Comparison of ENCODE assay signal across 9 cellular contexts in the genomic region with DNA sequence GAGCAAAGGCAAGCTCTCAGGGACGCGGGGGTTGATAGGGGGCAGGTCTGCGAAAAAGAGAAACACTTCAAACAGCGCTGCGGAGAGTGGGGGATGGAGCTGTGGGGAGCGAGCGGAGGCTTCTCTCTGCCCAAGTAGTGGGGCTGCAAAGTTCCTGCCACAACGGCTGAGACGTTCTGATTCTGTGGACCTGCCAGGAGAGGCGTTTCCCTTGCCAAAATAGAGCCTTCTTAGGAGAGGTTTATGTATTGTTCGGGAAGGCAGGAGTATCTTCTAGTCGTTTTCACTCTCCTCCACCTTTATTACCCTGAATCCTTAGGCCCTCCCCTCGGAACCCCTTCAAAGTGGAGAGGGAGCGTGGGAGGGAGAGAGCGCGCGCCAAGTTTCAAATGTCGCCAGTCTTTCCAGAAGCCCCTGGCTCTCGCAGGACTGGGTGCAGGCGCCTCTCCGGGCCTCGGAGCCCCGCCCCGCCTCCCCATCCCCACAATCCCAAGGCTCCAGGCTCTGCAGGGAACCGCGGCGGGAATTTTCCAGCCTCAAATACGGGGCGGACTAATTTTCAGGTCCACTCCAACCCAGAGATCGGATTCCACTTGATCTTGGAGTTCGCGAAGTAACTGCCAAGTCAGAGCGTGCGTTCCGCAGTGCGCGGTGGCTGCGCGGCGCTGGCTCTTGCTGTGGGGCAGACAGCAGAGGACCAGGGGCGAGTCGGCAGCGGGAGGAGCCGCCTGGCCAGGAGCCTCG. TPM values are rescaled to one million over a fixed set of nuclear protein-coding genes. Genes with fewer than 3 reads are reported as not detected.
DNase-seq lines count a peak whose midpoint lies in the region; ATAC-seq lines count a peak whose summit lies in the region.
"Had no signal": no experiment of that assay in that cellular context is flagged by ENCODE, and none has a peak within 500 bp of the region (broad histone marks: within the 10 kb centered on the region; RNA-seq: fewer than 3 reads in every experiment).

No MANE protein-coding gene starts in this region.

- H3K4me1 Mint-ChIP-seq in activated CD4-positive, alpha-beta T cell treated with anti-CD3 and anti-CD28 coated beads for 36 hours = peaks cover 26% of the 10 kb centered on the region
- peaks cover 9% of the 10 kb centered on the region for H3K4me1 Mint-ChIP-seq in activated T-helper 2 cell treated with anti-CD3 and anti-CD28 coated beads, Interferon-gamma antibody, Interleukin-2, Interleukin-4, amounts not matched to agents 10 μg/mL and 5 μg/mL and 100 μg/mL, durations not matched to agents 14 hours and 24 hours and 36 hours (ENCODE audit: low read depth)
- H3K4me1 Mint-ChIP-seq in stimulated activated naive B cell treated with anti-CD40 and anti-IgM and Interleukin-4, amounts not matched to agents 10 μg/mL and 1 μg/mL and 100 μg/mL, for 72 hours = peaks cover 19 to 37% of the 10 kb centered on the region in 2 donors

- no peaks in the 10 kb centered on the region for H3K36me3 Mint-ChIP-seq in activated CD4-positive, alpha-beta T cell treated with anti-CD3 and anti-CD28 coated beads for 36 hours (ENCODE audit: low read depth)
- no peaks in the 10 kb centered on the region for H3K36me3 Mint-ChIP-seq in activated T-helper 2 cell treated with anti-CD3 and anti-CD28 coated beads, Interferon-gamma antibody, Interleukin-2, Interleukin-4, amounts not matched to agents 10 μg/mL and 5 μg/mL and 100 μg/mL, durations not matched to agents 14 hours and 24 hours and 36 hours (ENCODE audit: low read depth)
- H3K36me3 Mint-ChIP-seq in stimulated activated naive B cell treated with anti-CD40 and anti-IgM and Interleukin-4, amounts not matched to agents 10 μg/mL and 1 μg/mL and 100 μg/mL, for 72 hours = peaks cover 0 to 6% of the 10 kb centered on the region in 2 donors

- H3K27me3 Mint-ChIP-seq in activated CD4-positive, alpha-beta T cell treated with anti-CD3 and anti-CD28 coated beads for 36 hours = peaks cover 70% of the 10 kb centered on the region
- peaks cover 76% of the 10 kb centered on the region for H3K27me3 Mint-ChIP-seq in activated T-helper 2 cell treated with anti-CD3 and anti-CD28 coated beads, Interferon-gamma antibody, Interleukin-2, Interleukin-4, amounts not matched to agents 10 μg/mL and 5 μg/mL and 100 μg/mL, durations not matched to agents 14 hours and 24 hours and 36 hours (ENCODE audit: low read depth)
- H3K27me3 Mint-ChIP-seq in stimulated activated naive B cell treated with anti-CD40 and anti-IgM and Interleukin-4, amounts not matched to agents 10 μg/mL and 1 μg/mL and 100 μg/mL, for 72 hours = peaks cover 71 to 84% of the 10 kb centered on the region in 2 donors

- no peaks in the 10 kb centered on the region for H3K9me3 Mint-ChIP-seq in activated CD4-positive, alpha-beta T cell treated with anti-CD3 and anti-CD28 coated beads for 36 hours (ENCODE audit: low read depth)
- no peaks in the 10 kb centered on the region for H3K9me3 Mint-ChIP-seq in activated T-helper 2 cell treated with anti-CD3 and anti-CD28 coated beads, Interferon-gamma antibody, Interleukin-2, Interleukin-4, amounts not matched to agents 10 μg/mL and 5 μg/mL and 100 μg/mL, durations not matched to agents 14 hours and 24 hours and 36 hours
- peaks cover 0 to 1% of the 10 kb centered on the region in 2 donors for H3K9me3 Mint-ChIP-seq in stimulated activated naive B cell treated with anti-CD40 and anti-IgM and Interleukin-4, amounts not matched to agents 10 μg/mL and 1 μg/mL and 100 μg/mL, for 72 hours

- CTCF ChIA-PET in activated CD4-positive, alpha-beta T cell treated with anti-CD3 and anti-CD28 coated beads for 36 hours (lab: Charles Lee) = no interaction called here

- POLR2A ChIA-PET in activated CD4-positive, alpha-beta T cell treated with anti-CD3 and anti-CD28 coated beads for 36 hours (lab: Charles Lee) = no interaction called here

- intact Hi-C loops in activated CD4-positive, alpha-beta T cell treated with anti-CD3 and anti-CD28 coated beads for 36 hours (cut with DNase I, micrococcal nuclease) = no loop called here
- intact Hi-C loops in activated T-helper 2 cell treated with anti-CD3 and anti-CD28 coated beads, Interferon-gamma antibody, Interleukin-2, Interleukin-4, amounts not matched to agents 10 μg/mL and 5 μg/mL and 100 μg/mL, durations not matched to agents 14 hours and 24 hours and 36 hours (cut with micrococcal nuclease) = no loop called here

- peak overlapping the region; percentile 16 for H3K4me3 Mint-ChIP-seq in activated CD4-positive, alpha-beta T cell treated with anti-CD3 and anti-CD28 coated beads for 36 hours
- H3K4me3 Mint-ChIP-seq in activated T-helper 2 cell treated with anti-CD3 and anti-CD28 coated beads, Interferon-gamma antibody, Interleukin-2, Interleukin-4, amounts not matched to agents 10 μg/mL and 5 μg/mL and 100 μg/mL, durations not matched to agents 14 hours and 24 hours and 36 hours (ENCODE audit: low read depth) = peak overlapping the region; percentile 38
- H3K4me3 Mint-ChIP-seq in stimulated activated naive B cell treated with anti-CD40 and anti-IgM and Interleukin-4, amounts not matched to agents 10 μg/mL and 1 μg/mL and 100 μg/mL, for 72 hours = peak overlapping the region; percentile 27 to 70

- peak; percentile 33 for DNase-seq in activated CD4-positive, alpha-beta T cell treated with anti-CD3 and anti-CD28 coated beads for 36 hours
- no peak for DNase-seq in activated CD4-positive, alpha-beta T cell treated with anti-CD3 and anti-CD28 coated beads, Interleukin-2, amount 50 U/mL, for 4 hours
- no peak for DNase-seq in activated T-helper 2 cell treated with anti-CD3 and anti-CD28 coated beads, Interferon-gamma antibody, Interleukin-2, Interleukin-4, amounts not matched to agents 10 μg/mL and 5 μg/mL and 100 μg/mL, durations not matched to agents 14 hours and 24 hours and 36 hours (ENCODE audit: low spot score)
- DNase-seq in islet precursor cell (peak; percentile 71), NCI-H1105 treated with DMSO at 0.1 percent for 48 hours (lab: John Stamatoyannopoulos, UW) (no peak), KG1 (lab: John Stamatoyannopoulos, UW) (no peak), RKO (ENCODE audit: low spot score) (no peak)
- DNase-seq in stimulated activated naive B cell treated with anti-CD40 and anti-IgM and Interleukin-4, amounts not matched to agents 10 μg/mL and 1 μg/mL and 100 μg/mL, for 72 hours = no peak
- DNase-seq: NCI-H774 had no signal

- no peak overlapping the region for H3K27ac Mint-ChIP-seq in activated CD4-positive, alpha-beta T cell treated with anti-CD3 and anti-CD28 coated beads for 36 hours
- peak overlapping the region; percentile 28 for H3K27ac Mint-ChIP-seq in activated T-helper 2 cell treated with anti-CD3 and anti-CD28 coated beads, Interferon-gamma antibody, Interleukin-2, Interleukin-4, amounts not matched to agents 10 μg/mL and 5 μg/mL and 100 μg/mL, durations not matched to agents 14 hours and 24 hours and 36 hours
- H3K27ac Mint-ChIP-seq in stimulated activated naive B cell treated with anti-CD40 and anti-IgM and Interleukin-4, amounts not matched to agents 10 μg/mL and 1 μg/mL and 100 μg/mL, for 72 hours = peak overlapping the region; percentile 84

- no peak for ATAC-seq in activated CD4-positive, alpha-beta T cell treated with anti-CD3 and anti-CD28 coated beads for 36 hours
- no peak for ATAC-seq in stimulated activated naive B cell treated with anti-CD40 and anti-IgM and Interleukin-4, amounts not matched to agents 10 μg/mL and 1 μg/mL and 100 μg/mL, for 72 hours (replicated peaks)

RNA-seq across cellular contexts. Expression of a gene that starts 10.0 kb away (rescaled TPM):
- total RNA-seq in activated CD4-positive, alpha-beta T cell treated with anti-CD3 and anti-CD28 coated beads for 36 hours = not detected
- total RNA-seq in activated T-helper 2 cell treated with anti-CD3 and anti-CD28 coated beads, Interferon-gamma antibody, Interleukin-2, Interleukin-4, amounts not matched to agents 10 μg/mL and 5 μg/mL and 100 μg/mL, durations not matched to agents 14 hours and 24 hours and 36 hours = not detected in 2 replicates

Comparison
In these comparisons a context has a peak if more than half of its experiments do, and no peak if none do; other contexts are left out.
1. DNase-seq: peak in activated CD4-positive, alpha-beta T cell treated with anti-CD3 and anti-CD28 coated beads for 36 hours (single experiment) and islet precursor cell (single experiment); none in activated CD4-positive, alpha-beta T cell treated with anti-CD3 and anti-CD28 coated beads, Interleukin-2, amount 50 U/mL, for 4 hours (0 of 2), activated T-helper 2 cell treated with anti-CD3 and anti-CD28 coated beads, Interferon-gamma antibody, Interleukin-2, Interleukin-4, amounts not matched to agents 10 μg/mL and 5 μg/mL and 100 μg/mL, durations not matched to agents 14 hours and 24 hours and 36 hours (single experiment), stimulated activated naive B cell treated with anti-CD40 and anti-IgM and Interleukin-4, amounts not matched to agents 10 μg/mL and 1 μg/mL and 100 μg/mL, for 72 hours (single experiment), NCI-H1105 treated with DMSO at 0.1 percent for 48 hours (single experiment), KG1 (single experiment) and RKO (single experiment).
2. Peak in every context shown above with its lines, with median percentiles within 50 percentile points of each other: H3K4me3 Mint-ChIP-seq.